8 cellular contexts compared by ENCODE assay signal in the genomic region with DNA sequence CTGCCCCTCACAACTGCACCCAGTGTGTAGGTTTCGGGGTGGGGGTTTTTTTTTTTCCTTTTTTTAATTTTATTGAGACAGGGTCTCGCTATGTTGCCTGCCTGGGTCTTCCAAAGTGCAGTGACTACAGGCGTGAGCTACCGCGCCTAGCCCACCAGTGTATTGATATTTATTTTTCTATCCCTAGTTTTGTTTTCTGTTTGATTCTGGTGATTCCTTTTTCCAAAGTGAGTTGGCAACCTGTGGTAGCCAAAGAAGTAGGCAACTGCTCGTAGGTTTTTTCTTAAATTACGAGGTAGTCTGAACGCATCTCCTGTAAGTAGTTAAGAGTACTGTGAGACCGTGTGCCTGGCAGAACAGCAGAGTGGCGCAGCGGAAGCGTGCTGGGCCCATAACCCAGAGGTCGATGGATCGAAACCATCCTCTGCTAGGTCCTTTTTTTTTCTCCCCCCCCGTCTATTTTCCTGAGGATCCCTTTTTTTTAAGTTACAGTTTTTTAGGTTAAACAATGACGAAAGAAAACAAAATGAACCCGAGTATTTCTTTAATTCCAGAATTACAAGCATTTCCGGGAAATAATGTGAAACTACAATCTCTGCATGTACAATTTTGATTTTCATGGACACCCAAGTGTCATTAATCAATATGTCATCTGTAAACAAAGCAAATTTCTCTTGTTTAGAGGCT.
DNase-seq lines count a peak whose midpoint lies in the region; TF ChIP-seq lines count a peak whose summit lies in the region.

No MANE protein-coding gene starts in this region.

- peaks cover 8% of the 10 kb centered on the region for H3K27me3 Mint-ChIP-seq in activated naive CD4-positive, alpha-beta T cell treated with anti-CD3 and anti-CD28 coated beads, Interleukin-2, amount 10 ng/mL, durations not matched to agents 7 days and 5 days
- no peaks in the 10 kb centered on the region for H3K27me3 Mint-ChIP-seq in osteocyte (ENCODE audit: unreplicated experiment)

- no peak for TF ChIP-seq CTCF in osteocyte (IDR thresholded peaks at IDR 0.05)

- CTCF ChIA-PET in activated naive CD4-positive, alpha-beta T cell treated with anti-CD3 and anti-CD28 coated beads, Interleukin-2, amount 10 ng/mL, durations not matched to agents 7 days and 5 days (lab: Charles Lee) = no interaction called here

- DNase-seq in DMS53 treated with DMSO at 0.1 percent for 48 hours (lab: John Stamatoyannopoulos, UW; ENCODE audit: unreplicated experiment) (peak; percentile 52), M059J (ENCODE audit: low read depth) (peak; percentile 74), SK-N-DZ (ENCODE audit: low spot score) (peak; percentile 62), glomerular visceral epithelial cell (ENCODE audit: extremely low spot score) (peak; percentile 77), osteocyte (ENCODE audit: extremely low spot score, unreplicated experiment) (no peak), foreskin melanocyte (no peak)
- peak; percentile 81 for DNase-seq in activated naive CD4-positive, alpha-beta T cell treated with anti-CD3 and anti-CD28 coated beads, Interleukin-2, amount 10 ng/mL, durations not matched to agents 7 days and 5 days

- peaks cover 15% of the 10 kb centered on the region for H3K9me3 Mint-ChIP-seq in activated naive CD4-positive, alpha-beta T cell treated with anti-CD3 and anti-CD28 coated beads, Interleukin-2, amount 10 ng/mL, durations not matched to agents 7 days and 5 days
- H3K9me3 Mint-ChIP-seq in osteocyte (ENCODE audit: unreplicated experiment) = peaks cover 9% of the 10 kb centered on the region

- peak overlapping the region; percentile 72 for H3K4me3 Mint-ChIP-seq in activated naive CD4-positive, alpha-beta T cell treated with anti-CD3 and anti-CD28 coated beads, Interleukin-2, amount 10 ng/mL, durations not matched to agents 7 days and 5 days
- H3K4me3 Mint-ChIP-seq in osteocyte (ENCODE audit: unreplicated experiment) = peak overlapping the region; percentile 93

- H3K4me1 ChIP-seq in urinary bladder (ENCODE audit: insufficient read depth) = peaks cover 2% of the 10 kb centered on the region

- H3K4me3 ChIP-seq in urinary bladder (ENCODE audit: low read depth, low read length) = peak overlapping the region; percentile 44

- H3K36me3 ChIP-seq in urinary bladder (ENCODE audit: insufficient read depth) = no peaks in the 10 kb centered on the region

- H3K4me1 Mint-ChIP-seq in activated naive CD4-positive, alpha-beta T cell treated with anti-CD3 and anti-CD28 coated beads, Interleukin-2, amount 10 ng/mL, durations not matched to agents 7 days and 5 days = peaks cover 31% of the 10 kb centered on the region
- peaks cover 31% of the 10 kb centered on the region for H3K4me1 Mint-ChIP-seq in osteocyte (ENCODE audit: unreplicated experiment)

- 5% methylated on average over 18 of the region's 18 CpGs for WGBS in urinary bladder

- H3K27ac Mint-ChIP-seq in activated naive CD4-positive, alpha-beta T cell treated with anti-CD3 and anti-CD28 coated beads, Interleukin-2, amount 10 ng/mL, durations not matched to agents 7 days and 5 days = peak overlapping the region; percentile 95
- peak overlapping the region; percentile 99 for H3K27ac Mint-ChIP-seq in osteocyte (ENCODE audit: unreplicated experiment)

- peak overlapping the region; percentile 65 for H3K27ac ChIP-seq in urinary bladder (ENCODE audit: low read depth)

- H3K36me3 Mint-ChIP-seq in activated naive CD4-positive, alpha-beta T cell treated with anti-CD3 and anti-CD28 coated beads, Interleukin-2, amount 10 ng/mL, durations not matched to agents 7 days and 5 days = peaks cover 15% of the 10 kb centered on the region
- no peaks in the 10 kb centered on the region for H3K36me3 Mint-ChIP-seq in osteocyte (ENCODE audit: unreplicated experiment)

Comparison
In these comparisons a context has a peak if more than half of its experiments do, and no peak if none do; other contexts are left out.
1. DNase-seq: peak in DMS53 treated with DMSO at 0.1 percent for 48 hours (single experiment), M059J (single experiment), SK-N-DZ (single experiment), activated naive CD4-positive, alpha-beta T cell treated with anti-CD3 and anti-CD28 coated beads, Interleukin-2, amount 10 ng/mL, durations not matched to agents 7 days and 5 days (single experiment) and glomerular visceral epithelial cell (single experiment); none in osteocyte (single experiment) and foreskin melanocyte (single experiment).